2 cellular contexts compared by ENCODE assay signal in the genomic region with DNA sequence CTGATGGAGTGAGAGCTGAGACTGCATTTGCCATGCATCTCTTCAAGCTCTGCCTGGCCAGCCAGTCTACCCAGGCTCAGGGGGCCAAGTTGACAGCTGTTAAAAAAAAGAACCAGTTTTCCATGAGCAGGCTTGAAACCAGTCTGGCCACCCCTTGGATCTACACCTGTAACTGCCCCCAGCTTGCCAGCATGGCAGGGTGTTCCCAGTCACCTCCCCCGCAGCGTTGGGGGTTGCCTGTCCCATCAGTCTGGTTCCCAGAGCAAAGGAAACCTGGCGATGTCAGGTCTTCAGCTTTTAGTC.
TF ChIP-seq lines count a peak whose summit lies in the region.

No MANE protein-coding gene starts in this region.

TF ChIP-seq in SK-N-SH, 30 proteins besides CTCF, POLR2A, EP300 and RAD21 (continued from another document):
- TF ChIP-seq, protein P1, sequence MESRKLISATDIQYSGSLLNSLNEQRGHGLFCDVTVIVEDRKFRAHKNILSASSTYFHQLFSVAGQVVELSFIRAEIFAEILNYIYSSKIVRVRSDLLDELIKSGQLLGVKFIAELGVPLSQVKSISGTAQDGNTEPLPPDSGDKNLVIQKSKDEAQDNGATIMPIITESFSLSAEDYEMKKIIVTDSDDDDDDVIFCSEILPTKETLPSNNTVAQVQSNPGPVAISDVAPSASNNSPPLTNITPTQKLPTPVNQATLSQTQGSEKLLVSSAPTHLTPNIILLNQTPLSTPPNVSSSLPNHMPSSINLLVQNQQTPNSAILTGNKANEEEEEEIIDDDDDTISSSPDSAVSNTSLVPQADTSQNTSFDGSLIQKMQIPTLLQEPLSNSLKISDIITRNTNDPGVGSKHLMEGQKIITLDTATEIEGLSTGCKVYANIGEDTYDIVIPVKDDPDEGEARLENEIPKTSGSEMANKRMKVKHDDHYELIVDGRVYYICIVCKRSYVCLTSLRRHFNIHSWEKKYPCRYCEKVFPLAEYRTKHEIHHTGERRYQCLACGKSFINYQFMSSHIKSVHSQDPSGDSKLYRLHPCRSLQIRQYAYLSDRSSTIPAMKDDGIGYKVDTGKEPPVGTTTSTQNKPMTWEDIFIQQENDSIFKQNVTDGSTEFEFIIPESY (IDR thresholded peaks at IDR 0.05; ENCODE audit: borderline replicate concordance, low read depth) = no peak
- TF ChIP-seq CHD2 (IDR thresholded peaks at IDR 0.05; ENCODE audit: low read length, partially characterized antibody) = no peak

TF ChIP-seq in SK-N-SH treated with all-trans-retinoic acid at 6 μM for 48 hours, 23 proteins besides CTCF, POLR2A, EP300 and RAD21 (continued from another document):
- TF ChIP-seq, protein P2, sequence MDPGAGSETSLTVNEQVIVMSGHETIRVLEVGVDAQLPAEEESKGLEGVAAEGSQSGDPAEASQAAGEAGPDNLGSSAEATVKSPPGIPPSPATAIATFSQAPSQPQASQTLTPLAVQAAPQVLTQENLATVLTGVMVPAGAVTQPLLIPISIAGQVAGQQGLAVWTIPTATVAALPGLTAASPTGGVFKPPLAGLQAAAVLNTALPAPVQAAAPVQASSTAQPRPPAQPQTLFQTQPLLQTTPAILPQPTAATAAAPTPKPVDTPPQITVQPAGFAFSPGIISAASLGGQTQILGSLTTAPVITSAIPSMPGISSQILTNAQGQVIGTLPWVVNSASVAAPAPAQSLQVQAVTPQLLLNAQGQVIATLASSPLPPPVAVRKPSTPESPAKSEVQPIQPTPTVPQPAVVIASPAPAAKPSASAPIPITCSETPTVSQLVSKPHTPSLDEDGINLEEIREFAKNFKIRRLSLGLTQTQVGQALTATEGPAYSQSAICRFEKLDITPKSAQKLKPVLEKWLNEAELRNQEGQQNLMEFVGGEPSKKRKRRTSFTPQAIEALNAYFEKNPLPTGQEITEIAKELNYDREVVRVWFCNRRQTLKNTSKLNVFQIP (CRISPR knock-in tag; IDR thresholded peaks at IDR 0.05; ENCODE audit: borderline replicate concordance, low read depth) = no peak
- no peak for TF ChIP-seq RARB (CRISPR knock-in tag; IDR thresholded peaks at IDR 0.05)
- TF ChIP-seq, protein P3, sequence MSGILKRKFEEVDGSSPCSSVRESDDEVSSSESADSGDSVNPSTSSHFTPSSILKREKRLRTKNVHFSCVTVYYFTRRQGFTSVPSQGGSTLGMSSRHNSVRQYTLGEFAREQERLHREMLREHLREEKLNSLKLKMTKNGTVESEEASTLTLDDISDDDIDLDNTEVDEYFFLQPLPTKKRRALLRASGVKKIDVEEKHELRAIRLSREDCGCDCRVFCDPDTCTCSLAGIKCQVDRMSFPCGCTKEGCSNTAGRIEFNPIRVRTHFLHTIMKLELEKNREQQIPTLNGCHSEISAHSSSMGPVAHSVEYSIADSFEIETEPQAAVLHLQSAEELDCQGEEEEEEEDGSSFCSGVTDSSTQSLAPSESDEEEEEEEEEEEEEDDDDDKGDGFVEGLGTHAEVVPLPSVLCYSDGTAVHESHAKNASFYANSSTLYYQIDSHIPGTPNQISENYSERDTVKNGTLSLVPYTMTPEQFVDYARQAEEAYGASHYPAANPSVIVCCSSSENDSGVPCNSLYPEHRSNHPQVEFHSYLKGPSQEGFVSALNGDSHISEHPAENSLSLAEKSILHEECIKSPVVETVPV (CRISPR knock-in tag; IDR thresholded peaks at IDR 0.05) = no peak
- TF ChIP-seq CSDC2 (CRISPR knock-in tag; IDR thresholded peaks at IDR 0.05) = no peak
- no peak for TF ChIP-seq TCF4 (CRISPR knock-in tag; IDR thresholded peaks at IDR 0.05; ENCODE audit: borderline replicate concordance)
- TF ChIP-seq ISL1 (CRISPR knock-in tag; IDR thresholded peaks at IDR 0.05) = no peak
- no peak for TF ChIP-seq ZFP30 (CRISPR knock-in tag; IDR thresholded peaks at IDR 0.05)
- TF ChIP-seq ARNTL (CRISPR knock-in tag; IDR thresholded peaks at IDR 0.05; ENCODE audit: borderline replicate concordance, low read depth) = no peak
- TF ChIP-seq ZNF8 (CRISPR knock-in tag; IDR thresholded peaks at IDR 0.05) = no peak
- TF ChIP-seq, protein P4, sequence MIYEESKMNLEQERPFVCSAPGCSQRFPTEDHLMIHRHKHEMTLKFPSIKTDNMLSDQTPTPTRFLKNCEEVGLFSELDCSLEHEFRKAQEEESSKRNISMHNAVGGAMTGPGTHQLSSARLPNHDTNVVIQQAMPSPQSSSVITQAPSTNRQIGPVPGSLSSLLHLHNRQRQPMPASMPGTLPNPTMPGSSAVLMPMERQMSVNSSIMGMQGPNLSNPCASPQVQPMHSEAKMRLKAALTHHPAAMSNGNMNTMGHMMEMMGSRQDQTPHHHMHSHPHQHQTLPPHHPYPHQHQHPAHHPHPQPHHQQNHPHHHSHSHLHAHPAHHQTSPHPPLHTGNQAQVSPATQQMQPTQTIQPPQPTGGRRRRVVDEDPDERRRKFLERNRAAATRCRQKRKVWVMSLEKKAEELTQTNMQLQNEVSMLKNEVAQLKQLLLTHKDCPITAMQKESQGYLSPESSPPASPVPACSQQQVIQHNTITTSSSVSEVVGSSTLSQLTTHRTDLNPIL (CRISPR knock-in tag; IDR thresholded peaks at IDR 0.05; ENCODE audit: low read depth) = no peak
- no peak for TF ChIP-seq GLIS3 (CRISPR knock-in tag; IDR thresholded peaks at IDR 0.05)
- no peak for TF ChIP-seq ZC3H10 (CRISPR knock-in tag; IDR thresholded peaks at IDR 0.05)
- TF ChIP-seq SNAI2 (CRISPR knock-in tag; IDR thresholded peaks at IDR 0.05) = no peak
- TF ChIP-seq BACH2 (CRISPR knock-in tag; IDR thresholded peaks at IDR 0.05; ENCODE audit: borderline replicate concordance) = no peak
- no peak for TF ChIP-seq ZFP3 (CRISPR knock-in tag; IDR thresholded peaks at IDR 0.05)
- no peak for TF ChIP-seq ZNF565 (CRISPR knock-in tag; conservative IDR thresholded peaks at IDR 0.05; ENCODE audit: low read depth)
- TF ChIP-seq, protein P5, sequence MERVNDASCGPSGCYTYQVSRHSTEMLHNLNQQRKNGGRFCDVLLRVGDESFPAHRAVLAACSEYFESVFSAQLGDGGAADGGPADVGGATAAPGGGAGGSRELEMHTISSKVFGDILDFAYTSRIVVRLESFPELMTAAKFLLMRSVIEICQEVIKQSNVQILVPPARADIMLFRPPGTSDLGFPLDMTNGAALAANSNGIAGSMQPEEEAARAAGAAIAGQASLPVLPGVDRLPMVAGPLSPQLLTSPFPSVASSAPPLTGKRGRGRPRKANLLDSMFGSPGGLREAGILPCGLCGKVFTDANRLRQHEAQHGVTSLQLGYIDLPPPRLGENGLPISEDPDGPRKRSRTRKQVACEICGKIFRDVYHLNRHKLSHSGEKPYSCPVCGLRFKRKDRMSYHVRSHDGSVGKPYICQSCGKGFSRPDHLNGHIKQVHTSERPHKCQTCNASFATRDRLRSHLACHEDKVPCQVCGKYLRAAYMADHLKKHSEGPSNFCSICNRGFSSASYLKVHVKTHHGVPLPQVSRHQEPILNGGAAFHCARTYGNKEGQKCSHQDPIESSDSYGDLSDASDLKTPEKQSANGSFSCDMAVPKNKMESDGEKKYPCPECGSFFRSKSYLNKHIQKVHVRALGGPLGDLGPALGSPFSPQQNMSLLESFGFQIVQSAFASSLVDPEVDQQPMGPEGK (CRISPR knock-in tag; IDR thresholded peaks at IDR 0.05; ENCODE audit: borderline replicate concordance) = no peak
- TF ChIP-seq ESRRG (CRISPR knock-in tag; IDR thresholded peaks at IDR 0.05) = no peak
